ENCODE assay signal across 13 cellular contexts in genomic region chr2:25421746-25422431, GRCh38.
A peak's percentile ranks its signal among the peaks of the same experiment; 100 is the strongest.
DNase-seq lines count a peak whose midpoint lies in the region; ATAC-seq and TF ChIP-seq lines count a peak whose summit lies in the region.
"Had no signal": no experiment of that assay in that cellular context is flagged by ENCODE, and none has a peak within 500 bp of the region (broad histone marks: within the 10 kb centered on the region; RNA-seq: fewer than 3 reads in every experiment).

No MANE protein-coding gene starts in this region.

- H3K9me3 Mint-ChIP-seq in progenitor cell of endocrine pancreas (ENCODE audit: low read depth): no peaks in the 10 kb centered on the region
- H3K9me3 Mint-ChIP-seq: H9, nephron progenitor cell had no signal

- peak overlapping the region; percentile 11 for H3K27ac Mint-ChIP-seq in progenitor cell of endocrine pancreas
- H3K27ac Mint-ChIP-seq: activated naive CD4-positive, alpha-beta T cell treated with anti-CD3 and anti-CD28 coated beads, Interleukin-2, amount 10 ng/mL, durations not matched to agents 7 days and 5 days had no signal

- H3K4me1 Mint-ChIP-seq in progenitor cell of endocrine pancreas (ENCODE audit: low read depth): peaks cover 15% of the 10 kb centered on the region

- ATAC-seq in GM18517 (IDR thresholded peaks at IDR 0.05; ENCODE audit: unreplicated experiment) (peak; percentile 33), HG02571 (IDR thresholded peaks at IDR 0.05; ENCODE audit: unreplicated experiment) (peak; percentile 34), HG03457 (IDR thresholded peaks at IDR 0.05; ENCODE audit: unreplicated experiment) (no peak)

- DNase-seq in NCI-H526 treated with DMSO at 0.1 percent for 48 hours (lab: John Stamatoyannopoulos, UW) (peak; percentile 67), progenitor cell of endocrine pancreas (ENCODE audit: low spot score, unreplicated experiment) (no peak), NCI-H345 treated with DMSO at 0.1 percent for 48 hours (lab: John Stamatoyannopoulos, UW; ENCODE audit: unreplicated experiment) (no peak), hepatic stellate cell (ENCODE audit: low spot score) (no peak)
- DNase-seq in activated CD4-positive, alpha-beta T cell treated with anti-CD3 and anti-CD28 coated beads, Interleukin-2, amount 50 U/mL, for 4 hours: no peak
- DNase-seq: activated CD4-positive, alpha-beta T cell treated with anti-CD3 and anti-CD28 coated beads for 48 hours; activated naive CD4-positive, alpha-beta T cell treated with anti-CD3 and anti-CD28 coated beads, Interleukin-2, amount 10 ng/mL, durations not matched to agents 7 days and 5 days; H9; NCI-H1048; nephron progenitor cell had no signal

- H3K4me3 Mint-ChIP-seq in progenitor cell of endocrine pancreas (ENCODE audit: low read depth): no peak overlapping the region
- H3K4me3 Mint-ChIP-seq: activated naive CD4-positive, alpha-beta T cell treated with anti-CD3 and anti-CD28 coated beads, Interleukin-2, amount 10 ng/mL, durations not matched to agents 7 days and 5 days; H9; nephron progenitor cell had no signal

- H3K27me3 Mint-ChIP-seq in progenitor cell of endocrine pancreas: no peaks in the 10 kb centered on the region
- H3K27me3 Mint-ChIP-seq: activated naive CD4-positive, alpha-beta T cell treated with anti-CD3 and anti-CD28 coated beads, Interleukin-2, amount 10 ng/mL, durations not matched to agents 7 days and 5 days had no signal

- peaks cover 9% of the 10 kb centered on the region for H3K36me3 Mint-ChIP-seq in progenitor cell of endocrine pancreas (ENCODE audit: insufficient read depth)

- TF ChIP-seq CTCF in progenitor cell of endocrine pancreas (IDR thresholded peaks at IDR 0.05; ENCODE audit: unreplicated experiment): no peak
